In the genomic region with DNA sequence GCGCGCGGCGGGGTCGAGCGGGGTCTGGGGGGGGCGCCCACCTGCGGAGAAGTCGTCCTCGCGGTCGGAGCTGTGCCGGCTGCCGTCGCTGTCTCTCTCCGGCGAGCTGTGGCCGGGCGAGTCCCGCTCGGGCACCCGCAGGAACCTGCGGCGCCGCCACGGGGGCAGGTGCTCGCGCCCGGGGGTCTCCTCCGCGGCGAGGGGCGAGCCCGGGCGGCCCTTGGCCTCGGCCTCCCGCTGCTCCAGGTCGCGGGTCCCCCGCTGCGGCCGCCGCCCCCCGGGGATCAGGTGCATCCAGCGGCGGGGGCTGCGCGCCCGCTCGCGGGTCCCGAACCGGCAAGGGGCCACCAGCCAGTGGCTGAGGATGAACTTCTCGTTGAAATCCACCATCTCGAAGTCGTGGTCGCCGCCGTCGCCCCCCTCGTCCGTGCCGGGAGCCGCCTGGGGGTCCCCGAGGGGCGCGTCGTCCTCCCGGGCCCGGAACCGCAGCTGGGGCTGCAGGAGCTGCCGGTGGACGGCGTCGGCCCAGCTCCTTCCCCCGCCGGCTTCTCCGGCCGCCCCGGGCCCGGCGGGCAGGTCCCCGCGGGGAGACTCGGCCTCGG, we compare ENCODE assay signal across 8 cellular contexts. TPM values are rescaled to one million over a fixed set of nuclear protein-coding genes. Genes with fewer than 3 reads are reported as not detected.
DNase-seq lines count a peak whose midpoint lies in the region; ATAC-seq and TF ChIP-seq lines count a peak whose summit lies in the region.

No MANE protein-coding gene starts in this region.

- peak in 1 of 3 donors; percentile 58 for DNase-seq in Peyer's patch
- no peak for DNase-seq in left lobe of liver (ENCODE audit: low spot score)
- DNase-seq in cerebellar cortex (ENCODE audit: low spot score) = no peak
- DNase-seq in effector CD8-positive, alpha-beta T cell (lab: John Stamatoyannopoulos, UW) = no peak
- no peak for DNase-seq in midbrain (lab: John Stamatoyannopoulos, UW)
- DNase-seq in GF-D8 (lab: John Stamatoyannopoulos, UW) = no peak

- H3K9me3 ChIP-seq in Peyer's patch = no peaks in the 10 kb centered on the region

- peak overlapping the region; percentile 65 for H2AFZ ChIP-seq in ACC112 (ENCODE audit: low read length, unreplicated experiment)

- ATAC-seq in GM21423 (IDR thresholded peaks at IDR 0.05; ENCODE audit: unreplicated experiment) = peak; percentile 15
- peak; percentile 16 for ATAC-seq in left lobe of liver

- H3K4me1 ChIP-seq in ACC112 (ENCODE audit: control insufficient read depth, insufficient read depth, low read length, unreplicated experiment) = peaks cover 10% of the 10 kb centered on the region
- H3K4me1 ChIP-seq in Peyer's patch = peaks cover 0 to 34% (median 15%) of the 10 kb centered on the region in 4 donors

- H3K79me2 ChIP-seq in ACC112 (ENCODE audit: control insufficient read depth, insufficient read depth, low read length, unreplicated experiment) = no peaks in the 10 kb centered on the region

- H3K4me3 ChIP-seq in ACC112 (ENCODE audit: low read depth, low read length) (no peak overlapping the region), Peyer's patch (peak overlapping the region; percentile 59 to 94 (median 82))

- no peak for TF ChIP-seq POLR2A in Peyer's patch (IDR thresholded peaks at IDR 0.05)

- H3K27me3 ChIP-seq in ACC112 (ENCODE audit: insufficient read depth, low read length) (peaks cover 49% of the 10 kb centered on the region), Peyer's patch (no peaks in the 10 kb centered on the region)

- H3K36me3 ChIP-seq in ACC112 (ENCODE audit: insufficient read depth, low read length) (no peaks in the 10 kb centered on the region), Peyer's patch (no peaks in the 10 kb centered on the region)

- TF ChIP-seq CTCF in Peyer's patch (IDR thresholded peaks at IDR 0.05) = no peak

- H3K27ac ChIP-seq in ACC112 (ENCODE audit: low read depth, low read length) (no peak overlapping the region), Peyer's patch (peak overlapping the region; percentile 71 to 93 (median 84))

RNA-seq across cellular contexts. Expression of gene BHLHA9, which starts 41.4 kb away (rescaled TPM):
- total RNA-seq in Peyer's patch = not detected
- 0.20 TPM for total RNA-seq in left lobe of liver

RNA-seq across cellular contexts. Expression of gene ABR, which starts 49.1 kb away (rescaled TPM):
- total RNA-seq in Peyer's patch = 100 to 1,000 TPM; 220 to 753 (median 440) TPM
- total RNA-seq in left lobe of liver = 13.4 TPM

RNA-seq across cellular contexts. Expression of gene TRARG1, which starts 50.6 kb away (rescaled TPM):
- total RNA-seq in Peyer's patch = under 1 TPM in 2 of 4 donors, not detected in 2; 0.35 to 0.40 TPM
- total RNA-seq in left lobe of liver = not detected

Comparison
In these comparisons a context has a peak if more than half of its experiments do, and no peak if none do; other contexts are left out.
1. RNA of gene ABR, which starts 49.1 kb away (total RNA-seq): 220 to 753 TPM in Peyer's patch; 13.4 TPM in left lobe of liver (single experiment); every median in the first group is over 10 times any median in the second.